Comparison of ENCODE assay signal across 10 cellular contexts in the genomic region with DNA sequence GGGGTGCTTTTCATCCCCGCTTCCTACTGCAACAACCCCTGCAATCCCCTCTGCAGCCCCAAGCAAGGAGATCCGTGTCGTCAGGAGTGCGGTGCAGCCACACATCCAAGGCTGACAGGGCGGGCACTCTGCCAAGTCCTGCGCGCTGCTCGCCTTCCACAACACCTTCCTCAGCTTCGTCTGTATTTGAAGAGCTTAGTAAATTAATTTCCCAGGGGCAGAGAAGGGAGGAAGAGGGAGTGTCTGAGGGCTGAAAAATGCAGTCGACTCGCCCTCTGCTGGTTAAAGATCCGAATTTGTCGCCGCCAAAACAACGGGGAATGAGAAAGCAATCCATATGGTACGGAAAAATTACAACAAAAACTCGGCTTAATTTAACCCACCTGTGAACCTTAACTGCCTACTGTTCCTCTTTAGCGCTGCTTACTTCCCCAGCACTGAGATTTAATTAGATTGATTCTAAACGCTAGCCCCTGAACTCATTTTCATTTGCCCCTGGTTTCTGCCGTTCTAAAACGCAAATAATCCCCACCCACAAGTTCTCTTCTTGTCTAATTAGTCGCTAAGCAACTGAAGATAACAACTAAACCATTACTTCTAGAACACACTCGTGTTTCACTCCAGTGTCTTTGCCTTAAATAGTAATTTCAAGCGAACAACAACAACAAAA. TPM values are rescaled to one million over a fixed set of nuclear protein-coding genes. Genes with fewer than 3 reads are reported as not detected.
DNase-seq lines count a peak whose midpoint lies in the region; ATAC-seq and TF ChIP-seq lines count a peak whose summit lies in the region.
"Had no signal": no experiment of that assay in that cellular context is flagged by ENCODE, and none has a peak within 500 bp of the region (broad histone marks: within the 10 kb centered on the region; RNA-seq: fewer than 3 reads in every experiment).

No MANE protein-coding gene starts in this region.

- no peak overlapping the region for H3K27ac Mint-ChIP-seq in activated naive CD4-positive, alpha-beta T cell treated with anti-CD3 and anti-CD28 coated beads for 36 hours
- no peak overlapping the region for H3K27ac Mint-ChIP-seq in glutamatergic neuron (ENCODE audit: unreplicated experiment)

- H3K9me3 ChIP-seq in Panc1 (ENCODE audit: control insufficient read depth, insufficient read depth, low read depth, low read length) (no peaks in the 10 kb centered on the region), parathyroid adenoma (ENCODE audit: control insufficient read depth, low read length) (no peaks in the 10 kb centered on the region)
- H3K9me3 ChIP-seq: BLaER1 had no signal

- in situ Hi-C loops in Panc1 (cut with HindIII; ENCODE audit: low pct_unique_long_range_greater_than_20kb, low sequenced_read_pairs), result no loop called here

- H3K79me2 ChIP-seq in parathyroid adenoma, result no peaks in the 10 kb centered on the region

- no peaks in the 10 kb centered on the region for H3K36me3 Mint-ChIP-seq in activated naive CD4-positive, alpha-beta T cell treated with anti-CD3 and anti-CD28 coated beads for 36 hours (ENCODE audit: low read depth)
- H3K36me3 Mint-ChIP-seq in glutamatergic neuron (ENCODE audit: unreplicated experiment), result no peaks in the 10 kb centered on the region

- H3K36me3 ChIP-seq in Panc1 (ENCODE audit: control insufficient read depth, insufficient read depth, low read length), result no peaks in the 10 kb centered on the region
- H3K36me3 ChIP-seq in parathyroid adenoma (ENCODE audit: control insufficient read depth, insufficient read depth, low read length), result no peaks in the 10 kb centered on the region
- H3K36me3 ChIP-seq: BLaER1 had no signal

- H3K4me3 Mint-ChIP-seq in activated naive CD4-positive, alpha-beta T cell treated with anti-CD3 and anti-CD28 coated beads for 36 hours, result no peak overlapping the region
- H3K4me3 Mint-ChIP-seq in glutamatergic neuron (ENCODE audit: unreplicated experiment), result no peak overlapping the region

- intact Hi-C loops in activated naive CD4-positive, alpha-beta T cell treated with anti-CD3 and anti-CD28 coated beads for 36 hours (cut with micrococcal nuclease), result loop anchor here (2.0 to 10.0 kb wide), 5 partner anchors 113 to 895 kb away; a partner anchor contains a TSS
- intact Hi-C loops in Panc1 (cut with micrococcal nuclease; ENCODE audit: unreplicated experiment), result loop anchor here (1.0 to 2.0 kb wide), 3 partner anchors 158 to 233 kb away; a partner anchor contains a TSS

- peak overlapping the region; percentile 71 for H3K27ac ChIP-seq in Panc1 (ENCODE audit: low read length)
- peak overlapping the region; percentile 96 for H3K27ac ChIP-seq in parathyroid adenoma
- H3K27ac ChIP-seq: BLaER1 had no signal

- peak overlapping the region; percentile 80 for H3K4me2 ChIP-seq in parathyroid adenoma (ENCODE audit: low read length)
- H3K4me2 ChIP-seq: BLaER1 had no signal

- POLR2A ChIA-PET in Panc1 (lab: Charles Lee), result interaction anchor here (0.7 kb wide), 1 partner anchor 317 kb away, joined by 3 read pairs; no protein-coding TSS in a partner anchor

- H3K4me1 Mint-ChIP-seq in activated naive CD4-positive, alpha-beta T cell treated with anti-CD3 and anti-CD28 coated beads for 36 hours (ENCODE audit: low read depth), result no peaks in the 10 kb centered on the region
- H3K4me1 Mint-ChIP-seq in glutamatergic neuron (ENCODE audit: low read depth, unreplicated experiment), result peaks cover 3% of the 10 kb centered on the region

- peak; percentile 82 for TF ChIP-seq CTCF in Panc1 (IDR thresholded peaks at IDR 0.05)
- peak; percentile 80 for TF ChIP-seq CTCF in glutamatergic neuron (IDR thresholded peaks at IDR 0.05; ENCODE audit: partially characterized antibody, unreplicated experiment)
- peak; percentile 72 for TF ChIP-seq CTCF in parathyroid adenoma (IDR thresholded peaks at IDR 0.05)

- H3K4me1 ChIP-seq in Panc1 (ENCODE audit: control insufficient read depth, insufficient read depth, low read length) (peaks cover 7% of the 10 kb centered on the region; the same call in 1 of the 2 replicates), parathyroid adenoma (peaks cover 8% of the 10 kb centered on the region)
- H3K4me1 ChIP-seq: BLaER1 had no signal

- BruUV-seq in Panc1 (replicated peaks; lab: Mats Ljungman, UMichigan), result TSS peak; percentile 99

- H3K4me3 ChIP-seq in Panc1 (ENCODE audit: low read depth in 2 of 2, low read length in 2 of 2) (peak overlapping the region; percentile 48 to 89), parathyroid adenoma (ENCODE audit: low read depth, low read length) (peak overlapping the region; percentile 80)
- H3K4me3 ChIP-seq: BLaER1 had no signal

- peaks cover 17% of the 10 kb centered on the region for H3K27me3 Mint-ChIP-seq in activated naive CD4-positive, alpha-beta T cell treated with anti-CD3 and anti-CD28 coated beads for 36 hours (ENCODE audit: low read depth)
- no peaks in the 10 kb centered on the region for H3K27me3 Mint-ChIP-seq in glutamatergic neuron (ENCODE audit: unreplicated experiment)

- peak overlapping the region; percentile 83 for H2AFZ ChIP-seq in parathyroid adenoma

- peak; percentile 9 for DNase-seq in activated naive CD4-positive, alpha-beta T cell treated with anti-CD3 and anti-CD28 coated beads for 36 hours
- no peak for DNase-seq in activated naive CD4-positive, alpha-beta T cell treated with Interleukin-2 at 50 U/mL for 16 hours
- DNase-seq in Panc1 (ENCODE audit: low read depth, low spot score) (peak; percentile 38), glutamatergic neuron (peak; percentile 75)

- no peaks in the 10 kb centered on the region for H3K9me3 Mint-ChIP-seq in activated naive CD4-positive, alpha-beta T cell treated with anti-CD3 and anti-CD28 coated beads for 36 hours
- H3K9me3 Mint-ChIP-seq in glutamatergic neuron (ENCODE audit: unreplicated experiment), result no peaks in the 10 kb centered on the region

- peak overlapping the region; percentile 55 for H3K9ac ChIP-seq in parathyroid adenoma
- H3K9ac ChIP-seq: BLaER1 had no signal

- ATAC-seq in Panc1 (peak; percentile 90), HG02798 (IDR thresholded peaks at IDR 0.05; ENCODE audit: poor library complexity, unreplicated experiment) (no peak), GM19452 (IDR thresholded peaks at IDR 0.05; ENCODE audit: unreplicated experiment) (no peak), HG03565 (IDR thresholded peaks at IDR 0.05; ENCODE audit: unreplicated experiment) (no peak)

- CTCF ChIA-PET in activated naive CD4-positive, alpha-beta T cell treated with anti-CD3 and anti-CD28 coated beads for 36 hours (lab: Charles Lee), result interaction anchor here (1.3 kb wide), 1 partner anchor 27 kb away, joined by 4 read pairs; no protein-coding TSS in a partner anchor
- CTCF ChIA-PET in Panc1 (lab: Charles Lee), result interaction anchor here (0.5 to 1.5 kb wide), 11 partner anchors 36 to 245 kb away, joined by 3 to 15 read pairs (median 4); a partner anchor contains a TSS

- peaks cover 3% of the 10 kb centered on the region; the same call in 1 of the 2 replicates for H3K27me3 ChIP-seq in Panc1 (ENCODE audit: control insufficient read depth, insufficient read depth, low read length)
- H3K27me3 ChIP-seq in parathyroid adenoma (ENCODE audit: control insufficient read depth, insufficient read depth, low read length), result no peaks in the 10 kb centered on the region
- H3K27me3 ChIP-seq: BLaER1 had no signal

RNA-seq across cellular contexts. Expression of a gene that starts 10.9 kb away (rescaled TPM):
- total RNA-seq in activated naive CD4-positive, alpha-beta T cell treated with anti-CD3 and anti-CD28 coated beads for 36 hours, result not detected
- total RNA-seq in Panc1 (2021; ENCODE audit: unreplicated experiment) (0.05 TPM), glutamatergic neuron (ENCODE audit: unreplicated experiment) (not detected)
- not detected for polyA plus RNA-seq in Panc1 (2012; ENCODE audit: insufficient read length)
- total RNA-seq: T-helper 2 cell treated with Interferon-gamma antibody and Interleukin-4, amounts not matched to agents 100 ng/mL and 5 ng/mL, for 36 hours had no signal

RNA-seq across cellular contexts. Expression of a gene that starts 54.2 kb away (rescaled TPM):
- not detected for total RNA-seq in activated naive CD4-positive, alpha-beta T cell treated with anti-CD3 and anti-CD28 coated beads for 36 hours
- total RNA-seq in Panc1 (2021; ENCODE audit: unreplicated experiment) (12.8 TPM), glutamatergic neuron (ENCODE audit: unreplicated experiment) (103 TPM)
- polyA plus RNA-seq in Panc1 (2012; ENCODE audit: insufficient read length), result 14.8 TPM

Comparison
In these comparisons a context has a peak if more than half of its experiments do, and no peak if none do; other contexts are left out.
1. RNA of a gene that starts 54.2 kb away (total RNA-seq): 103 TPM in glutamatergic neuron (single experiment) and 12.8 TPM in Panc1 (single experiment); not detected in activated naive CD4-positive, alpha-beta T cell treated with anti-CD3 and anti-CD28 coated beads for 36 hours; every median in the first group is over 10 times any median in the second.
2. Peak in every context shown above with its lines, with median percentiles within 50 percentile points of each other: CTCF ChIP-seq.